In genomic region chr4:147683717-147684700, GRCh38 we compare ENCODE assay signal across 8 cellular contexts.
DNase-seq lines count a peak whose midpoint lies in the region; FAIRE-seq and TF ChIP-seq lines count a peak whose summit lies in the region.

Gene PRMT9 (minus strand): TSS chr4:147684163. CDS start chr4:147683987, 176 bp downstream.

- peaks cover 13% of the 10 kb centered on the region for H3K4me1 ChIP-seq in neuron (ENCODE audit: insufficient read depth, low read length)

- peak within 1 kb of the TSS; percentile 64 for H3K4me3 ChIP-seq in neuron (ENCODE audit: low read length)

- TF ChIP-seq POLR2A in H54 (IDR thresholded peaks at IDR 0.05; ENCODE audit: low read depth, low read length): peak; percentile 98

- no peaks in the 10 kb centered on the region for H3K27me3 ChIP-seq in neuron (ENCODE audit: insufficient read depth, low read length)

- FAIRE-seq in G401.6 (lab: Jason Lieb, UNC) (peak; percentile 85), H54 (lab: Jason Lieb, UNC) (no peak)

- DNase-seq in H54 (ENCODE audit: insufficient read length, low spot score): peak; percentile 72
- peak; percentile 90 for DNase-seq in LoVo (ENCODE audit: low spot score)
- DNase-seq in SHP77 treated with DMSO at 0.1 percent for 48 hours (lab: John Stamatoyannopoulos, UW): peak; percentile 69
- peak; percentile 65 to 80 (median 72) for DNase-seq in activated naive CD4-positive, alpha-beta T cell (lab: John Stamatoyannopoulos, UW)
- DNase-seq in foreskin melanocyte: peak; percentile 80
- DNase-seq in stromal cell of bone marrow (ENCODE audit: low read depth): peak; percentile 80

- H3K9me3 ChIP-seq in neuron (ENCODE audit: low read length): no peaks in the 10 kb centered on the region

- no peaks in the 10 kb centered on the region for H3K36me3 ChIP-seq in neuron (ENCODE audit: insufficient read depth, low read length)

- H2AFZ ChIP-seq in neuron (ENCODE audit: low read depth, low read length): peak within 1 kb of the TSS; percentile 72

Comparison
In these comparisons a context has a peak if more than half of its experiments do, and no peak if none do; other contexts are left out.
1. Peak in every context shown above with its lines: DNase-seq and H3K4me3 ChIP-seq.